8 cellular contexts compared by ENCODE assay signal in genomic region chr1:54052934-54053744, GRCh38. TPM values are rescaled to one million over a fixed set of nuclear protein-coding genes. Genes with fewer than 3 reads are reported as not detected.
DNase-seq lines count a peak whose midpoint lies in the region; ATAC-seq and TF ChIP-seq lines count a peak whose summit lies in the region.

Gene TCEANC2 (plus strand): TSS chr1:54053608. CDS start chr1:54054423, 815 bp downstream.
Gene TMEM59 (minus strand): TSS chr1:54053204. CDS start chr1:54053188, 16 bp downstream.

- intact Hi-C loops in thyroid gland (cut with DNase I), result loop anchor here (5.0 kb wide), 1 partner anchor 106 kb away; the partner anchor contains the start of genes IFT25 and LRRC42

- peak in 1 of 2 donors; percentile 88 for TF ChIP-seq POLR2A in thyroid gland (IDR thresholded peaks at IDR 0.05)

- H3K36me3 ChIP-seq in thyroid gland, result peaks cover 0 to 4% of the 10 kb centered on the region in 2 donors

- ATAC-seq in HG02623 (IDR thresholded peaks at IDR 0.05; ENCODE audit: unreplicated experiment), result peak; percentile 84
- peak; percentile 92 to 96 for ATAC-seq in activated naive CD4-positive, alpha-beta T cell treated with anti-CD3 and anti-CD28 coated beads, Interleukin-2, amount 50 U/mL, for 72 hours

- no peaks in the 10 kb centered on the region for H3K9me3 ChIP-seq in thyroid gland

- no peaks in the 10 kb centered on the region for H3K9me3 Mint-ChIP-seq in activated naive CD4-positive, alpha-beta T cell treated with anti-CD3 and anti-CD28 coated beads, Interleukin-2, amount 50 U/mL, for 72 hours
- H3K9me3 Mint-ChIP-seq in glutamatergic neuron (ENCODE audit: unreplicated experiment), result peaks cover 3% of the 10 kb centered on the region
- no peaks in the 10 kb centered on the region for H3K9me3 Mint-ChIP-seq in osteocyte (ENCODE audit: unreplicated experiment)

- peak within 1 kb of the TSS in 1 of 2 donors; percentile 37 for H3K27ac Mint-ChIP-seq in activated naive CD4-positive, alpha-beta T cell treated with anti-CD3 and anti-CD28 coated beads, Interleukin-2, amount 50 U/mL, for 72 hours
- H3K27ac Mint-ChIP-seq in glutamatergic neuron (ENCODE audit: unreplicated experiment) (no peak within 1 kb of the TSS), osteocyte (ENCODE audit: unreplicated experiment) (no peak within 1 kb of the TSS)

- H3K27ac ChIP-seq in thyroid gland, result peak within 1 kb of the TSS; percentile 81 to 86 (median 85)

- H3K27me3 Mint-ChIP-seq in glutamatergic neuron (ENCODE audit: unreplicated experiment), result peaks cover 6% of the 10 kb centered on the region
- H3K27me3 Mint-ChIP-seq in osteocyte (ENCODE audit: unreplicated experiment), result no peaks in the 10 kb centered on the region

- H3K4me3 Mint-ChIP-seq in glutamatergic neuron (ENCODE audit: unreplicated experiment) (no peak within 1 kb of the TSS), osteocyte (ENCODE audit: unreplicated experiment) (no peak within 1 kb of the TSS)

- H3K4me1 Mint-ChIP-seq in glutamatergic neuron (ENCODE audit: low read depth, unreplicated experiment), result peaks cover 17% of the 10 kb centered on the region
- peaks cover 15% of the 10 kb centered on the region for H3K4me1 Mint-ChIP-seq in osteocyte (ENCODE audit: unreplicated experiment)

- WGBS in thyroid gland, 2 donors, result 0% methylated on average over 44 to 51 of the region's 59 CpGs

- peak within 1 kb of the TSS; percentile 59 to 88 (median 73) for H3K4me3 ChIP-seq in thyroid gland (replicated peaks in 1 of 3)

- peaks cover 9 to 15% of the 10 kb centered on the region in 2 donors for H3K36me3 Mint-ChIP-seq in activated naive CD4-positive, alpha-beta T cell treated with anti-CD3 and anti-CD28 coated beads, Interleukin-2, amount 50 U/mL, for 72 hours
- H3K36me3 Mint-ChIP-seq in glutamatergic neuron (ENCODE audit: unreplicated experiment) (no peaks in the 10 kb centered on the region), osteocyte (ENCODE audit: unreplicated experiment) (peaks cover 4% of the 10 kb centered on the region)

- H3K27me3 ChIP-seq in thyroid gland, result no peaks in the 10 kb centered on the region

- peaks cover 17 to 33% of the 10 kb centered on the region in 2 donors for H3K4me1 ChIP-seq in thyroid gland

- TF ChIP-seq CTCF in GM10266 (IDR thresholded peaks at IDR 0.05; ENCODE audit: control insufficient read depth, insufficient read depth, low read depth, missing control alignments) (no peak), glutamatergic neuron (IDR thresholded peaks at IDR 0.05; ENCODE audit: partially characterized antibody, unreplicated experiment) (no peak), osteocyte (IDR thresholded peaks at IDR 0.05) (no peak), thyroid gland (IDR thresholded peaks at IDR 0.05) (no peak)

- DNase-seq in GM10266 (ENCODE audit: extremely low spot score) (peak; percentile 86), NCI-H1105 (lab: John Stamatoyannopoulos, UW) (peak; percentile 97), SKM-1 (lab: John Stamatoyannopoulos, UW; ENCODE audit: unreplicated experiment) (peak; percentile 99), glutamatergic neuron (peak; percentile 97), osteocyte (ENCODE audit: extremely low spot score, unreplicated experiment) (peak; percentile 99), thyroid gland (peak; percentile 98 to 99)
- DNase-seq in activated naive CD4-positive, alpha-beta T cell treated with anti-CD3 and anti-CD28 coated beads, Interleukin-2, amount 50 U/mL, for 72 hours (ENCODE audit: low spot score in 2 of 2), result peak; percentile 95 to 98

RNA-seq across cellular contexts. Expression of gene TCEANC2, which starts in this region (rescaled TPM):
- 10 to 100 TPM; 11.8 to 19.4 TPM for total RNA-seq in activated naive CD4-positive, alpha-beta T cell treated with anti-CD3 and anti-CD28 coated beads, Interleukin-2, amount 50 U/mL, for 72 hours
- total RNA-seq in glutamatergic neuron (ENCODE audit: unreplicated experiment) (10.7 TPM), osteocyte (3.1 and 3.9 TPM in 2 replicates), thyroid gland (1 to 10 TPM; 4.3 to 5.8 (median 4.4) TPM)

RNA-seq across cellular contexts. Expression of gene TMEM59, which starts in this region (rescaled TPM):
- 100 to 1,000 TPM; 132 to 164 TPM for total RNA-seq in activated naive CD4-positive, alpha-beta T cell treated with anti-CD3 and anti-CD28 coated beads, Interleukin-2, amount 50 U/mL, for 72 hours
- total RNA-seq in glutamatergic neuron (ENCODE audit: unreplicated experiment) (309 TPM), osteocyte (399 and 409 TPM in 2 replicates), thyroid gland (100 to 1,000 TPM; 337 to 492 (median 444) TPM)

Comparison
In these comparisons a context has a peak if more than half of its experiments do, and no peak if none do; other contexts are left out.
1. Peak in every context shown above with its lines: DNase-seq, ATAC-seq, H3K4me3 ChIP-seq and H3K27ac ChIP-seq.